Comparison of ENCODE assay signal across 8 cellular contexts in the genomic region with DNA sequence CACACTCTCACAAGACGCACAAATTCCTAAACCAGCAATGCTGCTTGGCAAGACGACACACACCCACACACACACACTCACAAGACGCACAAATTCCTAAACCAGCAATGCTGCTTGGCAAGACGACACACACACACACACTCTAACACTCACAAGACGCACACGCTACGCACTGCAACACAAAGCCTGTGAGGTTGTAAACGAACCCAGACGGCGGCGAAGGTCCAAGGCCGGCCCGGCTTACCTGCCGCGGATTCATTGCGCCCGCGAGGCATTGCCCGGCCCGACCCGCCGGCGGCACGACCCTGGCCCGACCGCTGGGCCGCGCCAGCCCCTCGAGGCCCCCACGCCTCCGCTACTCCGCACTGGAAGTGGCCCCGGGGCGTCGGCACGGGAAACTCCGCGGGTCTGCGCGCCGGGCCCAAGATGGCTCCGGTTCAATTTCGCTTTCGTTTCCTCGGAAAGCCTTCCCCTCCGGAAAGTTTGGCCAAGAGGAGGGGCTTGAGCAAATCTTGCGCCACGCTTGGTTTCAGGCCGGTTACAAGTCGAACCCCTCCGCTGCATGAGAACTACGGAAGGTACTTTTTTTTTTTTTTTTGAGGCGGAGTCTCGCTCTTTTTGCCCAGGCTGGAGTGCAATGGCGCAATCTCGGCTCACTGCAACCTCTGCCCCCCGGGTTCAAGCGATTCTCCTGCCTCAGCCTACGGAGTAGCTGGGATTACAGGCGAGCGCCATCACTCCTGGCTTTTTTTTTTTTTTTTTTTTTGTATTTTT. TPM values are rescaled to one million over a fixed set of nuclear protein-coding genes. Genes with fewer than 3 reads are reported as not detected.
DNase-seq lines count a peak whose midpoint lies in the region; ATAC-seq, FAIRE-seq and TF ChIP-seq lines count a peak whose summit lies in the region.

A gene with protein sequence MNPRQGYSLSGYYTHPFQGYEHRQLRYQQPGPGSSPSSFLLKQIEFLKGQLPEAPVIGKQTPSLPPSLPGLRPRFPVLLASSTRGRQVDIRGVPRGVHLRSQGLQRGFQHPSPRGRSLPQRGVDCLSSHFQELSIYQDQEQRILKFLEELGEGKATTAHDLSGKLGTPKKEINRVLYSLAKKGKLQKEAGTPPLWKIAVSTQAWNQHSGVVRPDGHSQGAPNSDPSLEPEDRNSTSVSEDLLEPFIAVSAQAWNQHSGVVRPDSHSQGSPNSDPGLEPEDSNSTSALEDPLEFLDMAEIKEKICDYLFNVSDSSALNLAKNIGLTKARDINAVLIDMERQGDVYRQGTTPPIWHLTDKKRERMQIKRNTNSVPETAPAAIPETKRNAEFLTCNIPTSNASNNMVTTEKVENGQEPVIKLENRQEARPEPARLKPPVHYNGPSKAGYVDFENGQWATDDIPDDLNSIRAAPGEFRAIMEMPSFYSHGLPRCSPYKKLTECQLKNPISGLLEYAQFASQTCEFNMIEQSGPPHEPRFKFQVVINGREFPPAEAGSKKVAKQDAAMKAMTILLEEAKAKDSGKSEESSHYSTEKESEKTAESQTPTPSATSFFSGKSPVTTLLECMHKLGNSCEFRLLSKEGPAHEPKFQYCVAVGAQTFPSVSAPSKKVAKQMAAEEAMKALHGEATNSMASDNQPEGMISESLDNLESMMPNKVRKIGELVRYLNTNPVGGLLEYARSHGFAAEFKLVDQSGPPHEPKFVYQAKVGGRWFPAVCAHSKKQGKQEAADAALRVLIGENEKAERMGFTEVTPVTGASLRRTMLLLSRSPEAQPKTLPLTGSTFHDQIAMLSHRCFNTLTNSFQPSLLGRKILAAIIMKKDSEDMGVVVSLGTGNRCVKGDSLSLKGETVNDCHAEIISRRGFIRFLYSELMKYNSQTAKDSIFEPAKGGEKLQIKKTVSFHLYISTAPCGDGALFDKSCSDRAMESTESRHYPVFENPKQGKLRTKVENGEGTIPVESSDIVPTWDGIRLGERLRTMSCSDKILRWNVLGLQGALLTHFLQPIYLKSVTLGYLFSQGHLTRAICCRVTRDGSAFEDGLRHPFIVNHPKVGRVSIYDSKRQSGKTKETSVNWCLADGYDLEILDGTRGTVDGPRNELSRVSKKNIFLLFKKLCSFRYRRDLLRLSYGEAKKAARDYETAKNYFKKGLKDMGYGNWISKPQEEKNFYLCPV (minus strand): TSS at position 439 of the 774 bp plus-strand sequence. CDS start 180 bp downstream, at position 259.

- no TSS peak for BruUV-seq in endothelial cell of umbilical vein (replicated peaks; lab: Mats Ljungman, UMichigan)

- H3K79me2 ChIP-seq in OCI-LY1 (ENCODE audit: insufficient read depth, low read length) (peaks cover 52% of the 10 kb centered on the region), endothelial cell of umbilical vein (ENCODE audit: control insufficient read depth, insufficient read depth, low read length) (peaks cover 71% of the 10 kb centered on the region)

- peak; percentile 67 for ATAC-seq in GM19455 (IDR thresholded peaks at IDR 0.05; ENCODE audit: unreplicated experiment)

- H3K27ac ChIP-seq in CD4-positive, alpha-beta memory T cell (ENCODE audit: low read depth, low read length), result peak within 1 kb of the TSS; percentile 97
- H3K27ac ChIP-seq in OCI-LY1 (ENCODE audit: low read depth, low read length, poor library complexity, severe bottlenecking) (peak within 1 kb of the TSS; percentile 85), endothelial cell of umbilical vein (ENCODE audit: insufficient read depth, low read depth, low read length) (peak within 1 kb of the TSS; percentile 56)

- H3K36me3 Mint-ChIP-seq in CD4-positive, alpha-beta memory T cell, result peaks cover 8 to 42% of the 10 kb centered on the region in 2 donors

- H3K9me3 Mint-ChIP-seq in CD4-positive, alpha-beta memory T cell, result peaks cover 0 to 3% (median 0%) of the 10 kb centered on the region in 8 donors

- peak within 1 kb of the TSS; percentile 80 to 94 for H3K4me3 ChIP-seq in CD4-positive, alpha-beta memory T cell (ENCODE audit: low read length in 2 of 2)
- H3K4me3 ChIP-seq in OCI-LY1 (ENCODE audit: low read depth, low read length, poor library complexity, severe bottlenecking) (peak within 1 kb of the TSS; percentile 100), endothelial cell of umbilical vein (replicated peaks in 1 of 3; ENCODE audit: insufficient read depth in 1 of 3, low read depth in 1 of 3, low read length in 3 of 3) (peak within 1 kb of the TSS; percentile 15 to 68 (median 47)), mononuclear cell (ENCODE audit: low read length) (peak within 1 kb of the TSS; percentile 86)

- intact Hi-C loops in CD4-positive, alpha-beta memory T cell (cut with micrococcal nuclease), result loop anchor here (1.0 to 5.0 kb wide), 4 partner anchors 50 to 937 kb away; a partner anchor contains a TSS
- intact Hi-C loops in endothelial cell of umbilical vein (cut with micrococcal nuclease), result loop anchor here (1.0 to 2.0 kb wide), 2 partner anchors 21 to 50 kb away; a partner anchor contains a TSS

- no peaks in the 10 kb centered on the region; the same call in 1 of the 2 replicates for H3F3A ChIP-seq in OCI-LY1 (ENCODE audit: insufficient read depth, low read length)

- no peaks in the 10 kb centered on the region for H4K20me1 ChIP-seq in OCI-LY1 (ENCODE audit: insufficient read depth, low read length)
- H4K20me1 ChIP-seq in endothelial cell of umbilical vein (replicated peaks; ENCODE audit: control insufficient read depth, extremely low read depth, insufficient read depth, low read length), result peaks cover 4% of the 10 kb centered on the region

- H3K4me3 Mint-ChIP-seq in CD4-positive, alpha-beta memory T cell, result peak within 1 kb of the TSS; percentile 93 to 99 (median 98)

- no peaks in the 10 kb centered on the region for H3K9me1 ChIP-seq in endothelial cell of umbilical vein (replicated peaks; ENCODE audit: control insufficient read depth, extremely low read depth, insufficient read depth, low read length)

- CTCF ChIA-PET in CD4-positive, alpha-beta memory T cell (lab: Charles Lee; ENCODE audit: partially characterized antibody), result interaction anchor here (0.7 to 2.5 kb wide), 6 partner anchors 48 to 521 kb away, joined by 3 to 8 read pairs (median 4); a partner anchor contains a TSS
- CTCF ChIA-PET in endothelial cell of umbilical vein (lab: Charles Lee), result interaction anchor here (0.6 to 1.3 kb wide), 10 partner anchors 10 to 436 kb away, joined by 3 to 5 read pairs (median 4); no protein-coding TSS in a partner anchor

- no peaks in the 10 kb centered on the region for H3K27me3 Mint-ChIP-seq in CD4-positive, alpha-beta memory T cell

- POLR2A ChIA-PET in CD4-positive, alpha-beta memory T cell (lab: Charles Lee; ENCODE audit: partially characterized antibody), result interaction anchor here (0.6 to 3.2 kb wide), 12 partner anchors 9 to 348 kb away, joined by 3 to 49 read pairs (median 6); a partner anchor contains a TSS
- POLR2A ChIA-PET in endothelial cell of umbilical vein (lab: Charles Lee), result interaction anchor here (0.6 to 0.7 kb wide), 5 partner anchors 10 to 399 kb away, joined by 3 to 8 read pairs (median 6); no protein-coding TSS in a partner anchor

- no peaks in the 10 kb centered on the region for H3K27me3 ChIP-seq in CD4-positive, alpha-beta memory T cell (ENCODE audit: insufficient read depth, low read length)
- H3K27me3 ChIP-seq in OCI-LY1 (ENCODE audit: insufficient read depth, low read length) (no peaks in the 10 kb centered on the region), endothelial cell of umbilical vein (ENCODE audit: control insufficient read depth in 2 of 2, insufficient read depth in 2 of 2, low read length in 2 of 2) (no peaks in the 10 kb centered on the region), mononuclear cell (ENCODE audit: insufficient read depth, low read length) (no peaks in the 10 kb centered on the region)

- TF ChIP-seq POLR2A in endothelial cell of umbilical vein (IDR thresholded peaks at IDR 0.05; ENCODE audit: low read depth, low read length), result no peak

- H3K4me2 ChIP-seq in OCI-LY1 (ENCODE audit: low read length) (peak within 1 kb of the TSS; percentile 99), endothelial cell of umbilical vein (ENCODE audit: insufficient read depth, low read length) (peak within 1 kb of the TSS; percentile 86)

- 0 out of 2 replicates have a peak within 1 kb of the TSS, but pooled peaks have one; percentile 32 for H2AFZ ChIP-seq in OCI-LY1 (ENCODE audit: low read length)
- peak within 1 kb of the TSS; percentile 58 for H2AFZ ChIP-seq in endothelial cell of umbilical vein (ENCODE audit: low read depth, low read length)

- H3K27ac Mint-ChIP-seq in CD4-positive, alpha-beta memory T cell, result peak within 1 kb of the TSS; percentile 93 to 100 (median 98)

- H3K9ac ChIP-seq in OCI-LY1 (ENCODE audit: low read length) (peak within 1 kb of the TSS; percentile 98), endothelial cell of umbilical vein (replicated peaks; ENCODE audit: extremely low read depth, insufficient read depth, low read length) (peak within 1 kb of the TSS; percentile 91)

- no peaks in the 10 kb centered on the region for H3K9me2 ChIP-seq in OCI-LY1 (ENCODE audit: low read depth, low read length)

- dilution Hi-C loops in endothelial cell of umbilical vein (cut with MboI; ENCODE audit: extremely low pct_ligation_motif_present, low sequenced_read_pairs), result no loop called here

- H3K36me3 ChIP-seq in CD4-positive, alpha-beta memory T cell (ENCODE audit: insufficient read depth, low read length), result no peaks in the 10 kb centered on the region
- H3K36me3 ChIP-seq in OCI-LY1 (ENCODE audit: insufficient read depth, low read length), result peaks cover 12% of the 10 kb centered on the region; the same call in 1 of the 2 replicates
- peaks cover 0 to 2% of the 10 kb centered on the region in 2 experiments for H3K36me3 ChIP-seq in endothelial cell of umbilical vein (ENCODE audit: control insufficient read depth in 2 of 2, extremely low read depth in 1 of 2, insufficient read depth in 2 of 2, low read length in 2 of 2)

- DNase-seq in CD4-positive, alpha-beta memory T cell, result peak; percentile 89 to 96 (median 93)
- DNase-seq in HS-5 (ENCODE audit: low read depth) (peak; percentile 82), endothelial cell of umbilical vein (ENCODE audit: low read depth, low spot score) (peak; percentile 94)
- peak; percentile 85 for DNase-seq in activated CD8-positive, alpha-beta memory T cell treated with anti-CD3 and anti-CD28 coated beads, Interleukin-2, amount 50 U/mL, for 4 hours
- peak; percentile 82 to 85 for DNase-seq in stimulated activated CD8-positive, alpha-beta memory T cell treated with anti-CD3 and anti-CD28 coated beads, Interleukin-2, amount 100 ng/mL, for 48 hours (ENCODE audit: low read depth in 2 of 2)

- peaks cover 57% of the 10 kb centered on the region for H3K4me1 ChIP-seq in CD4-positive, alpha-beta memory T cell (ENCODE audit: insufficient read depth, low read length)
- H3K4me1 ChIP-seq in OCI-LY1 (ENCODE audit: insufficient read depth, low read length, severe bottlenecking) (peaks cover 70% of the 10 kb centered on the region), endothelial cell of umbilical vein (ENCODE audit: control insufficient read depth, extremely low read depth, insufficient read depth, low read length) (peaks cover 6% of the 10 kb centered on the region), mononuclear cell (ENCODE audit: insufficient read depth, low read length) (peaks cover 70% of the 10 kb centered on the region)

- H3K4me1 Mint-ChIP-seq in CD4-positive, alpha-beta memory T cell, result peaks cover 50 to 86% (median 62%) of the 10 kb centered on the region in 4 donors

- H3K9me3 ChIP-seq in CD4-positive, alpha-beta memory T cell (ENCODE audit: control insufficient read depth in 1 of 2, low read length in 2 of 2), result no peaks in the 10 kb centered on the region
- H3K9me3 ChIP-seq in OCI-LY1 (ENCODE audit: low read length) (no peaks in the 10 kb centered on the region), endothelial cell of umbilical vein (replicated peaks; ENCODE audit: control insufficient read depth, insufficient read depth, low read length) (no peaks in the 10 kb centered on the region), mononuclear cell (ENCODE audit: low read depth, low read length) (no peaks in the 10 kb centered on the region)

- TF ChIP-seq CTCF in OCI-LY1 (IDR thresholded peaks at IDR 0.05; ENCODE audit: low read length) (no peak), endothelial cell of umbilical vein (IDR thresholded peaks at IDR 0.05; ENCODE audit: extremely low read depth in 1 of 2, insufficient read depth in 1 of 2, low read depth in 1 of 2, low read length in 2 of 2) (no peak)

- FAIRE-seq in endothelial cell of umbilical vein (lab: Jason Lieb, UNC), result peak; percentile 83

RNA-seq across cellular contexts. Expression of the gene that starts here (rescaled TPM):
- 100 to 1,000 TPM; 240 to 247 TPM for total RNA-seq in CD4-positive, alpha-beta memory T cell
- polyA plus RNA-seq in CD4-positive, alpha-beta memory T cell, result 100 to 1,000 TPM in 1 of 2 donors, 10 to 100 TPM in 1; 64.4 to 162 TPM
- total RNA-seq in endothelial cell of umbilical vein (128 and 141 TPM in 2 replicates), mononuclear cell (169 TPM)
- polyA plus RNA-seq in endothelial cell of umbilical vein, result 79.6 and 88.2 TPM in 2 replicates
- 73.5 and 79.4 TPM in 2 replicates for polyA plus RNA-seq in endothelial cell of umbilical vein (2011; cell fraction: cytosol; rRNA removed)
- 189 and 196 TPM in 2 replicates for polyA plus RNA-seq in endothelial cell of umbilical vein (2011; cell fraction: nucleus; rRNA removed)
- 69.3 and 83.6 TPM in 2 replicates for polyA plus RNA-seq in endothelial cell of umbilical vein (2012)
- 324 and 334 TPM in 2 replicates for polyA minus RNA-seq in endothelial cell of umbilical vein
- polyA minus RNA-seq in endothelial cell of umbilical vein (2011; cell fraction: cytosol; rRNA and poly(A)+ RNA removed), result 110 TPM
- polyA minus RNA-seq in endothelial cell of umbilical vein (2011; cell fraction: nucleus; rRNA and poly(A)+ RNA removed), result 112 and 150 TPM in 2 replicates

Comparison
In these comparisons a context has a peak if more than half of its experiments do, and no peak if none do; other contexts are left out.
1. Peak in every context shown above with its lines: DNase-seq, ATAC-seq, H3K4me3 ChIP-seq and H3K27ac ChIP-seq.
2. H3K4me3 ChIP-seq: peak in every context shown above with its lines; median percentile 100 in OCI-LY1; 87 in CD4-positive, alpha-beta memory T cell; 86 in mononuclear cell; 47 in endothelial cell of umbilical vein.